1 cellular context compared by ENCODE assay signal in the genomic region with DNA sequence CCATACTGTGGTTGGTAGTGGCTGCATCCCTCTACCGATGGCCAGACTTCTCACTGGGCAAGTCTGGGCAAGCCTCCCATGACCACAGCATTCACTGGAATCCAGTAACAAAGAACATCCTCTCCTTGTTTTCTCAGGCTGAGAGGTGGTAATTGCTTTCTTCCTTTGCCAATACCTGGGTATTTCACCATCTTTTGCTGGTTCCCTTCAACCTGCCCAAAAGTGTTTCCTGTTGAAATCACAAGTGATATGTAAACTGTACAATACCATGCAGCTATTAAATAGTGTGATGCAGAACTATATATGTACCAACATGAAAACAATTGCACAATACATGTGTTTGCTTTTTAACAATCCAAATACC.
TF ChIP-seq lines count a peak whose summit lies in the region.

Gene PTCHD4 (minus strand): TSS at position 55 of the 364 bp plus-strand sequence. CDS start 42,240 bp downstream, outside the sequence.

TF ChIP-seq in HepG2, 621 proteins besides CTCF, POLR2A, EP300 and RAD21 (continued from another document and continues in another):
- TF ChIP-seq ZBTB40 (IDR thresholded peaks at IDR 0.05) = no peak
- TF ChIP-seq ZBTB40 (CRISPR knock-in tag; IDR thresholded peaks at IDR 0.05) = no peak; the same call in 1 of the 2 replicates
- peak; percentile 88 for TF ChIP-seq ZNF644 (CRISPR knock-in tag; IDR thresholded peaks at IDR 0.05; ENCODE audit: low read depth)
- TF ChIP-seq, protein P1, sequence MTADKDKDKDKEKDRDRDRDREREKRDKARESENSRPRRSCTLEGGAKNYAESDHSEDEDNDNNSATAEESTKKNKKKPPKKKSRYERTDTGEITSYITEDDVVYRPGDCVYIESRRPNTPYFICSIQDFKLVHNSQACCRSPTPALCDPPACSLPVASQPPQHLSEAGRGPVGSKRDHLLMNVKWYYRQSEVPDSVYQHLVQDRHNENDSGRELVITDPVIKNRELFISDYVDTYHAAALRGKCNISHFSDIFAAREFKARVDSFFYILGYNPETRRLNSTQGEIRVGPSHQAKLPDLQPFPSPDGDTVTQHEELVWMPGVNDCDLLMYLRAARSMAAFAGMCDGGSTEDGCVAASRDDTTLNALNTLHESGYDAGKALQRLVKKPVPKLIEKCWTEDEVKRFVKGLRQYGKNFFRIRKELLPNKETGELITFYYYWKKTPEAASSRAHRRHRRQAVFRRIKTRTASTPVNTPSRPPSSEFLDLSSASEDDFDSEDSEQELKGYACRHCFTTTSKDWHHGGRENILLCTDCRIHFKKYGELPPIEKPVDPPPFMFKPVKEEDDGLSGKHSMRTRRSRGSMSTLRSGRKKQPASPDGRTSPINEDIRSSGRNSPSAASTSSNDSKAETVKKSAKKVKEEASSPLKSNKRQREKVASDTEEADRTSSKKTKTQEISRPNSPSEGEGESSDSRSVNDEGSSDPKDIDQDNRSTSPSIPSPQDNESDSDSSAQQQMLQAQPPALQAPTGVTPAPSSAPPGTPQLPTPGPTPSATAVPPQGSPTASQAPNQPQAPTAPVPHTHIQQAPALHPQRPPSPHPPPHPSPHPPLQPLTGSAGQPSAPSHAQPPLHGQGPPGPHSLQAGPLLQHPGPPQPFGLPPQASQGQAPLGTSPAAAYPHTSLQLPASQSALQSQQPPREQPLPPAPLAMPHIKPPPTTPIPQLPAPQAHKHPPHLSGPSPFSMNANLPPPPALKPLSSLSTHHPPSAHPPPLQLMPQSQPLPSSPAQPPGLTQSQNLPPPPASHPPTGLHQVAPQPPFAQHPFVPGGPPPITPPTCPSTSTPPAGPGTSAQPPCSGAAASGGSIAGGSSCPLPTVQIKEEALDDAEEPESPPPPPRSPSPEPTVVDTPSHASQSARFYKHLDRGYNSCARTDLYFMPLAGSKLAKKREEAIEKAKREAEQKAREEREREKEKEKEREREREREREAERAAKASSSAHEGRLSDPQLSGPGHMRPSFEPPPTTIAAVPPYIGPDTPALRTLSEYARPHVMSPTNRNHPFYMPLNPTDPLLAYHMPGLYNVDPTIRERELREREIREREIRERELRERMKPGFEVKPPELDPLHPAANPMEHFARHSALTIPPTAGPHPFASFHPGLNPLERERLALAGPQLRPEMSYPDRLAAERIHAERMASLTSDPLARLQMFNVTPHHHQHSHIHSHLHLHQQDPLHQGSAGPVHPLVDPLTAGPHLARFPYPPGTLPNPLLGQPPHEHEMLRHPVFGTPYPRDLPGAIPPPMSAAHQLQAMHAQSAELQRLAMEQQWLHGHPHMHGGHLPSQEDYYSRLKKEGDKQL (CRISPR knock-in tag; IDR thresholded peaks at IDR 0.05; ENCODE audit: low read depth) = no peak
- TF ChIP-seq, protein P2, sequence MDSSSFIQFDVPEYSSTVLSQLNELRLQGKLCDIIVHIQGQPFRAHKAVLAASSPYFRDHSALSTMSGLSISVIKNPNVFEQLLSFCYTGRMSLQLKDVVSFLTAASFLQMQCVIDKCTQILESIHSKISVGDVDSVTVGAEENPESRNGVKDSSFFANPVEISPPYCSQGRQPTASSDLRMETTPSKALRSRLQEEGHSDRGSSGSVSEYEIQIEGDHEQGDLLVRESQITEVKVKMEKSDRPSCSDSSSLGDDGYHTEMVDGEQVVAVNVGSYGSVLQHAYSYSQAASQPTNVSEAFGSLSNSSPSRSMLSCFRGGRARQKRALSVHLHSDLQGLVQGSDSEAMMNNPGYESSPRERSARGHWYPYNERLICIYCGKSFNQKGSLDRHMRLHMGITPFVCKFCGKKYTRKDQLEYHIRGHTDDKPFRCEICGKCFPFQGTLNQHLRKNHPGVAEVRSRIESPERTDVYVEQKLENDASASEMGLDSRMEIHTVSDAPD (CRISPR knock-in tag; IDR thresholded peaks at IDR 0.05) = peak; percentile 88
- no peak for TF ChIP-seq ZBTB10 (CRISPR knock-in tag; IDR thresholded peaks at IDR 0.05; ENCODE audit: borderline replicate concordance)
- peak; percentile 45; the same call in 1 of the 2 replicates for TF ChIP-seq MLX (CRISPR knock-in tag; IDR thresholded peaks at IDR 0.05)
- no peak for TF ChIP-seq ZNF615 (CRISPR knock-in tag; IDR thresholded peaks at IDR 0.05; ENCODE audit: borderline replicate concordance)
- TF ChIP-seq TRIM22 (IDR thresholded peaks at IDR 0.05) = no peak
- TF ChIP-seq ZC3H4 (CRISPR knock-in tag; IDR thresholded peaks at IDR 0.05; ENCODE audit: borderline replicate concordance) = peak; percentile 60; the same call in 1 of the 2 replicates
- 0 out of 2 replicates have a peak, but pooled peaks have one; percentile 19 for TF ChIP-seq KLF6 (CRISPR knock-in tag; IDR thresholded peaks at IDR 0.05)
- no peak for TF ChIP-seq CCDC6 (CRISPR knock-in tag; IDR thresholded peaks at IDR 0.05)
- TF ChIP-seq CC2D1A (CRISPR knock-in tag; IDR thresholded peaks at IDR 0.05) = no peak
- TF ChIP-seq HNRNPUL1 (IDR thresholded peaks at IDR 0.05; ENCODE audit: low read depth, low read length) = no peak
- TF ChIP-seq TOPORS (CRISPR knock-in tag; IDR thresholded peaks at IDR 0.05) = no peak
- TF ChIP-seq RFX3 (CRISPR knock-in tag; IDR thresholded peaks at IDR 0.05) = no peak; the same call in 1 of the 2 replicates
- TF ChIP-seq ZNF660 (CRISPR knock-in tag; IDR thresholded peaks at IDR 0.05; ENCODE audit: borderline replicate concordance, low read depth) = no peak
- TF ChIP-seq PRDM15 (CRISPR knock-in tag; IDR thresholded peaks at IDR 0.05) = peak; percentile 57; the same call in 1 of the 2 replicates
- TF ChIP-seq, protein P3, sequence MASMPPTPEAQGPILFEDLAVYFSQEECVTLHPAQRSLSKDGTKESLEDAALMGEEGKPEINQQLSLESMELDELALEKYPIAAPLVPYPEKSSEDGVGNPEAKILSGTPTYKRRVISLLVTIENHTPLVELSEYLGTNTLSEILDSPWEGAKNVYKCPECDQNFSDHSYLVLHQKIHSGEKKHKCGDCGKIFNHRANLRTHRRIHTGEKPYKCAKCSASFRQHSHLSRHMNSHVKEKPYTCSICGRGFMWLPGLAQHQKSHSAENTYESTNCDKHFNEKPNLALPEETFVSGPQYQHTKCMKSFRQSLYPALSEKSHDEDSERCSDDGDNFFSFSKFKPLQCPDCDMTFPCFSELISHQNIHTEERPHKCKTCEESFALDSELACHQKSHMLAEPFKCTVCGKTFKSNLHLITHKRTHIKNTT (CRISPR knock-in tag; IDR thresholded peaks at IDR 0.05) = no peak
- peak; percentile 71 for TF ChIP-seq HDAC2 (CRISPR knock-in tag; IDR thresholded peaks at IDR 0.05)
- no peak for TF ChIP-seq THYN1 (CRISPR knock-in tag; IDR thresholded peaks at IDR 0.05; ENCODE audit: borderline replicate concordance, low read depth)
- no peak for TF ChIP-seq ZNF629 (CRISPR knock-in tag; conservative IDR thresholded peaks at IDR 0.05)
- no peak for TF ChIP-seq ZNF746 (CRISPR knock-in tag; IDR thresholded peaks at IDR 0.05)
